ENCODE assay signal across 8 cellular contexts in genomic region chr16:58843675-58844074, GRCh38.
DNase-seq lines count a peak whose midpoint lies in the region; ATAC-seq, FAIRE-seq and TF ChIP-seq lines count a peak whose summit lies in the region.

No MANE protein-coding gene starts in this region.

- TF ChIP-seq CTCF in NB4 (IDR thresholded peaks at IDR 0.05; ENCODE audit: low read depth, low read length) (no peak), epithelial cell of proximal tubule (conservative IDR thresholded peaks at IDR 0.05; ENCODE audit: low read depth, low read length) (peak; percentile 44)

- H3K4me3 ChIP-seq in NB4 (ENCODE audit: low read depth, low read length) (no peak overlapping the region), epithelial cell of proximal tubule (ENCODE audit: low read depth, low read length) (no peak overlapping the region)

- no peak for TF ChIP-seq POLR2A in NB4 (IDR thresholded peaks at IDR 0.05; ENCODE audit: extremely low read depth, insufficient read length)
- TF ChIP-seq POLR2A in GM12892 (IDR thresholded peaks at IDR 0.05; ENCODE audit: low read depth, low read length) = no peak

- ATAC-seq in GM18868 (IDR thresholded peaks at IDR 0.05; ENCODE audit: unreplicated experiment) = peak; percentile 64
- ATAC-seq in stimulated activated naive CD8-positive, alpha-beta T cell treated with anti-CD3 and anti-CD28 coated beads, Interleukin-15, Interleukin-2, amounts not matched to agents 100 U/mL and 50 U/mL, for 24 hours = no peak

- DNase-seq in NB4 (ENCODE audit: low read depth) (peak; percentile 59), epithelial cell of proximal tubule (ENCODE audit: low read depth) (no peak), activated T-cell treated with anti-CD3 and anti-CD28 coated beads for 4 hours (no peak), GM12892 (ENCODE audit: insufficient read length) (no peak), cortex of kidney (lab: John Stamatoyannopoulos, UW) (no peak)
- no peak for DNase-seq in stimulated activated naive CD8-positive, alpha-beta T cell treated with anti-CD3 and anti-CD28 coated beads, Interleukin-15, Interleukin-2, amounts not matched to agents 100 U/mL and 50 U/mL, for 24 hours

- FAIRE-seq in A204.1 (lab: Jason Lieb, UNC) = peak; percentile 94
- no peak for FAIRE-seq in GM12892 (lab: Jason Lieb, UNC)
